12 cellular contexts compared by ENCODE assay signal in genomic region chr1:83850849-83851248, GRCh38.
"Had no signal": no experiment of that assay in that cellular context is flagged by ENCODE, and none has a peak within 500 bp of the region (broad histone marks: within the 10 kb centered on the region; RNA-seq: fewer than 3 reads in every experiment).

No MANE protein-coding gene starts in this region.

- H3K27me3 ChIP-seq: dorsolateral prefrontal cortex, gastroesophageal sphincter, heart right ventricle, right atrium auricular region, suprapubic skin had no signal

- H3K27ac ChIP-seq: gastroesophageal sphincter, heart right ventricle, right atrium auricular region, suprapubic skin had no signal

- H3K9me3 ChIP-seq: gastroesophageal sphincter, heart right ventricle, right atrium auricular region, suprapubic skin had no signal

- DNase-seq: activated CD4-positive, alpha-beta memory T cell treated with anti-CD3 and anti-CD28 coated beads for 36 hours; activated CD4-positive, alpha-beta T cell treated with anti-CD3 and anti-CD28 coated beads for 36 hours; activated effector memory CD4-positive, alpha-beta T cell treated with Interleukin-2 at 50 U/mL for 16 hours; activated naive CD4-positive, alpha-beta T cell treated with anti-CD3 and anti-CD28 coated beads, Interleukin-2, amount 50 U/mL, for 16 hours; activated T-cell treated with anti-CD3 and anti-CD28 coated beads, Interleukin-2, amount 50 U/mL, for 4 hours; dorsolateral prefrontal cortex; erythroblast; heart right ventricle; naive thymus-derived CD8-positive, alpha-beta T cell had no signal

- H3K4me3 ChIP-seq: dorsolateral prefrontal cortex, gastroesophageal sphincter, heart right ventricle, right atrium auricular region, suprapubic skin had no signal

- H3K36me3 ChIP-seq: gastroesophageal sphincter, heart right ventricle, right atrium auricular region, suprapubic skin had no signal

- H3K4me1 ChIP-seq: gastroesophageal sphincter, heart right ventricle, right atrium auricular region had no signal
